Comparison of ENCODE assay signal across 19 cellular contexts in genomic region chr16:21987498-21987897, GRCh38. TPM values are rescaled to one million over a fixed set of nuclear protein-coding genes. Genes with fewer than 3 reads are reported as not detected.
DNase-seq lines count a peak whose midpoint lies in the region; ATAC-seq and TF ChIP-seq lines count a peak whose summit lies in the region.
"Had no signal": no experiment of that assay in that cellular context is flagged by ENCODE, and none has a peak within 500 bp of the region (broad histone marks: within the 10 kb centered on the region; RNA-seq: fewer than 3 reads in every experiment).

No MANE protein-coding gene starts in this region.

- no peak for TF ChIP-seq CTCF in CD8-positive, alpha-beta T cell (IDR thresholded peaks at IDR 0.05)
- no peak for TF ChIP-seq CTCF in Calu3 (IDR thresholded peaks at IDR 0.05; ENCODE audit: unreplicated experiment)

- peaks cover 7% of the 10 kb centered on the region for H3K36me3 ChIP-seq in CD8-positive, alpha-beta T cell (ENCODE audit: insufficient read depth, low read length)

- POLR2A ChIA-PET in CD8-positive, alpha-beta T cell (lab: Charles Lee): no interaction called here

- H3K4me1 Mint-ChIP-seq in CD8-positive, alpha-beta T cell (ENCODE audit: low read depth): peaks cover 8% of the 10 kb centered on the region
- H3K4me1 Mint-ChIP-seq in Calu3 (ENCODE audit: low read depth, unreplicated experiment): no peaks in the 10 kb centered on the region
- peaks cover 5% of the 10 kb centered on the region for H3K4me1 Mint-ChIP-seq in activated naive CD8-positive, alpha-beta T cell treated with anti-CD3 and anti-CD28 coated beads for 36 hours
- H3K4me1 Mint-ChIP-seq: IgD-negative memory B cell had no signal

- H3K27ac ChIP-seq in CD8-positive, alpha-beta T cell (ENCODE audit: low read depth, low read length): no peak overlapping the region
- H3K27ac ChIP-seq: RWPE1 had no signal

- no peaks in the 10 kb centered on the region for H3K27me3 ChIP-seq in CD8-positive, alpha-beta T cell (ENCODE audit: insufficient read depth, low read length)
- H3K27me3 ChIP-seq: BE2C had no signal

- H3K36me3 Mint-ChIP-seq in CD8-positive, alpha-beta T cell: peaks cover 35% of the 10 kb centered on the region
- peaks cover 45% of the 10 kb centered on the region for H3K36me3 Mint-ChIP-seq in Calu3 (ENCODE audit: insufficient read depth, unreplicated experiment)
- peaks cover 6% of the 10 kb centered on the region for H3K36me3 Mint-ChIP-seq in activated naive CD8-positive, alpha-beta T cell treated with anti-CD3 and anti-CD28 coated beads for 36 hours

- H3K27ac Mint-ChIP-seq in CD8-positive, alpha-beta T cell: peak overlapping the region; percentile 6
- peak overlapping the region; percentile 2 for H3K27ac Mint-ChIP-seq in Calu3 (ENCODE audit: unreplicated experiment)
- peak overlapping the region; percentile 21 for H3K27ac Mint-ChIP-seq in activated naive CD8-positive, alpha-beta T cell treated with anti-CD3 and anti-CD28 coated beads for 36 hours

- no TSS peak for BruUV-seq in Calu3 (replicated peaks; lab: Mats Ljungman, UMichigan)

- no peaks in the 10 kb centered on the region for H3K4me1 ChIP-seq in CD8-positive, alpha-beta T cell (ENCODE audit: insufficient read depth, low read length)
- H3K4me1 ChIP-seq: BE2C had no signal

- H3K4me3 Mint-ChIP-seq in CD8-positive, alpha-beta T cell: no peak overlapping the region
- no peak overlapping the region for H3K4me3 Mint-ChIP-seq in Calu3 (ENCODE audit: low read depth, unreplicated experiment)
- no peak overlapping the region for H3K4me3 Mint-ChIP-seq in activated naive CD8-positive, alpha-beta T cell treated with anti-CD3 and anti-CD28 coated beads for 36 hours
- H3K4me3 Mint-ChIP-seq: IgD-negative memory B cell had no signal

- H3K9me3 ChIP-seq in CD8-positive, alpha-beta T cell (ENCODE audit: low read length): no peaks in the 10 kb centered on the region
- H3K9me3 ChIP-seq: BE2C, SK-N-SH had no signal

- H3K9me3 Mint-ChIP-seq in CD8-positive, alpha-beta T cell: no peaks in the 10 kb centered on the region
- H3K9me3 Mint-ChIP-seq in Calu3 (ENCODE audit: low read depth, unreplicated experiment): no peaks in the 10 kb centered on the region
- H3K9me3 Mint-ChIP-seq in activated naive CD8-positive, alpha-beta T cell treated with anti-CD3 and anti-CD28 coated beads for 36 hours: no peaks in the 10 kb centered on the region
- H3K9me3 Mint-ChIP-seq: IgD-negative memory B cell had no signal

- DNase-seq in CD8-positive, alpha-beta T cell: no peak
- DNase-seq in Calu3: no peak
- no peak for DNase-seq in activated naive CD8-positive, alpha-beta T cell treated with anti-CD3 and anti-CD28 coated beads for 36 hours
- peak; percentile 8 for DNase-seq in kidney tubule cell (ENCODE audit: low spot score)
- no peak for DNase-seq in NCI-H69 (lab: John Stamatoyannopoulos, UW)
- no peak for DNase-seq in activated gamma-delta T cell treated with Interleukin-2 at 50 U/mL for 16 hours
- DNase-seq in NCI-H1930 (lab: John Stamatoyannopoulos, UW): no peak
- DNase-seq: BE2C; DMS 273 treated with DMSO at 0.1 percent for 48 hours; NCI-H1417; NCI-H2029; NCI-H524; NK-92 treated with Interleukin-12 subunit alpha and Interleukin-12 subunit beta, amount 100 ng/mL, for 24 hours; OCI-M1; SK-N-SH had no signal

- no peak for ATAC-seq in CD8-positive, alpha-beta T cell

- intact Hi-C loops in CD8-positive, alpha-beta T cell (cut with DNase I, micrococcal nuclease): no loop called here
- intact Hi-C loops in Calu3 (cut with micrococcal nuclease; ENCODE audit: unreplicated experiment): no loop called here

- CTCF ChIA-PET in CD8-positive, alpha-beta T cell (lab: Charles Lee): interaction anchor here (1.8 kb wide), 1 partner anchor 90 kb away, joined by 7 read pairs; no protein-coding TSS in a partner anchor
- CTCF ChIA-PET in Calu3 (lab: Charles Lee): no interaction called here

- H3K27me3 Mint-ChIP-seq in CD8-positive, alpha-beta T cell (ENCODE audit: low read depth): no peaks in the 10 kb centered on the region
- H3K27me3 Mint-ChIP-seq in Calu3 (ENCODE audit: unreplicated experiment): no peaks in the 10 kb centered on the region
- no peaks in the 10 kb centered on the region for H3K27me3 Mint-ChIP-seq in activated naive CD8-positive, alpha-beta T cell treated with anti-CD3 and anti-CD28 coated beads for 36 hours
- H3K27me3 Mint-ChIP-seq: IgD-negative memory B cell had no signal

- no peak overlapping the region for H3K4me3 ChIP-seq in CD8-positive, alpha-beta T cell (ENCODE audit: low read depth, low read length)

RNA-seq across cellular contexts. Expression of gene PDZD9, which starts 13.4 kb away (rescaled TPM):
- total RNA-seq in CD8-positive, alpha-beta T cell: not detected
- not detected in 2 replicates for total RNA-seq in Calu3 (2022)
- not detected for total RNA-seq in activated naive CD8-positive, alpha-beta T cell treated with anti-CD3 and anti-CD28 coated beads for 36 hours
- total RNA-seq: Daoy, H4 had no signal

RNA-seq across cellular contexts. Expression of gene MOSMO, which starts 20.4 kb away (rescaled TPM):
- total RNA-seq in CD8-positive, alpha-beta T cell: 1 to 10 TPM; 2.4 TPM
- total RNA-seq in Calu3 (2022): 24.0 and 30.1 TPM in 2 replicates
- 1 to 10 TPM; 5.6 TPM for total RNA-seq in activated naive CD8-positive, alpha-beta T cell treated with anti-CD3 and anti-CD28 coated beads for 36 hours

RNA-seq across cellular contexts. Expression of gene UQCRC2, which starts 34.3 kb away (rescaled TPM):
- total RNA-seq in CD8-positive, alpha-beta T cell: 100 to 1,000 TPM; 177 to 186 TPM
- total RNA-seq in Calu3 (2022): 328 and 343 TPM in 2 replicates
- 100 to 1,000 TPM; 291 to 306 TPM for total RNA-seq in activated naive CD8-positive, alpha-beta T cell treated with anti-CD3 and anti-CD28 coated beads for 36 hours
